1 cellular context compared by ENCODE assay signal in the genomic region with DNA sequence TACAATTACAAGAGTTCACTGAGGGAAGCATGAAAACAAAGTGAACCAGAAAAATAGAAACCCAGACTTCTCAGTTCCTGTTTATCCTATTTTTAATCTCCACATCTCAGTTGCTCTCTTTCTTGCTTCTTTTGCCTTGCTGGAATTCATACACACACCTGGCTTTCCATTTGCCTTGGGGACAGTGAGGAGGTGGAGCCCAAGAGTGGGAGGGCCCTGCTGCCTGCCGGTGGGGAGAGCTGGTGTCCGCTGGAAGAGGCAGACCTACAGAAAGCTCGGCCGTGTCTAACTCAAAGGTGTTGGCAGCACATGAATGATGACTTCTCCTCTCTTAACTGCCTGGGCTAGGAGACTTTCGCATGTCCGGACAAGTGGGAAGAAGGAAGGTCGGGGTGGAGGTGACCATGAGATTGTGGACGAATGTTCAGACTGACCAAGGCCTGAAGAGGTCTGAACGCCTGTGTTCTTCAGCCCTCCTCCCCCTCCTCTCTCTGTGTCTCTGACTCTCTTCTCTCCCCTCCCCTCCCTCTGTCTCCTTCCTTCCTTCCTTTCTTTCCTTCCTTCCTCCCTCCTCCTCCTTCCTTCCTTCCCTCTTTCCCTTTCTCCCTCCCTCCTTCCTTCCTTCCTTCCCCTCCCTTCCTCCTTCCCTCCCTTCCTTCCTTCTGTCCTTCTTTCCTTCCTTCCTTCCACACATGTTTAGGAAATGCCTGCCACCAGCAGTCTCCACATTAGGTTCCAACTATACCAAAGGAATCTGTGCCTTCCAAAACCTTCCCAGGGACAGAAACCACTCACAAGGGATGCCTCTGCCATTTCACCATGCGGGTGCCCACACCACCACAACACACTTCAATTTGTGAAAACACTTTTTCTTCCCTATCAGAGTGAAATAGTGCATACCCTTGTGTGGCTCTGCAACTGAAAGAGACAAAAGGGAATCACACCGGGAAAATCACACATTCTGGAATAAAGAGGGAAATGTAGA.
TF ChIP-seq lines count a peak whose summit lies in the region.

No MANE protein-coding gene starts in this region.

TF ChIP-seq in K562, 482 proteins besides CTCF, POLR2A, EP300 and RAD21 (continued from another document and continues in another):
- TF ChIP-seq PHB2 (IDR thresholded peaks at IDR 0.05; ENCODE audit: low read depth) (peak; percentile 74), MEF2D (tag; conservative IDR thresholded peaks at IDR 0.05; ENCODE audit: low read depth) (peak; percentile 61), ZBTB9 (CRISPR knock-in tag; IDR thresholded peaks at IDR 0.05) (0 out of 2 replicates have a peak, but pooled peaks have one; percentile 29), MTA3 (IDR thresholded peaks at IDR 0.05; ENCODE audit: borderline replicate concordance) (peak; percentile 39; the same call in 1 of the 2 replicates), BRF1 (IDR thresholded peaks at IDR 0.05; ENCODE audit: borderline replicate concordance, extremely low read depth, insufficient read length) (no peak), FOXK2 (conservative IDR thresholded peaks at IDR 0.05 in 1 of 2, IDR thresholded peaks at IDR 0.05 in 1 of 2; ENCODE audit: low read depth in 2 of 2) (peak; percentile 28 to 37; a peak in 1 of 4 replicates), KDM4B (IDR thresholded peaks at IDR 0.05; ENCODE audit: borderline replicate concordance in 2 of 2, low read depth in 1 of 2) (0 out of 4 replicates have a peak, but pooled peaks of 1 of the 2 experiments have one; percentile 60), ZBTB12 (CRISPR knock-in tag; IDR thresholded peaks at IDR 0.05) (no peak), PTRF (tag; IDR thresholded peaks at IDR 0.05) (no peak), ELF4 (CRISPR knock-in tag; IDR thresholded peaks at IDR 0.05) (peak; percentile 97), GABPA (tag; conservative IDR thresholded peaks at IDR 0.05; ENCODE audit: low read depth) (peak; percentile 17; the same call in 1 of the 2 replicates), ZNF431 (CRISPR knock-in tag; IDR thresholded peaks at IDR 0.05) (no peak), ETV6 (IDR thresholded peaks at IDR 0.05; ENCODE audit: borderline replicate concordance in 1 of 2, low read depth in 2 of 2, low read length in 1 of 2) (peak in 1 of 2 experiments; percentile 54; a peak in 1 of 4 replicates), ETV6 (CRISPR knock-in tag; IDR thresholded peaks at IDR 0.05; ENCODE audit: borderline replicate concordance) (no peak), NEUROD1 (IDR thresholded peaks at IDR 0.05; ENCODE audit: borderline replicate concordance, low read depth, low read length, partially characterized antibody) (no peak), ZNF77 (CRISPR knock-in tag; IDR thresholded peaks at IDR 0.05) (no peak), PBX2 (CRISPR knock-in tag; IDR thresholded peaks at IDR 0.05; ENCODE audit: low read depth) (no peak), PBX2 (tag; conservative IDR thresholded peaks at IDR 0.05; ENCODE audit: low read depth) (peak; percentile 95), ZNF589 (CRISPR knock-in tag; IDR thresholded peaks at IDR 0.05; ENCODE audit: low read depth) (no peak), JUNB (CRISPR knock-in tag; conservative IDR thresholded peaks at IDR 0.05) (no peak), NKRF (IDR thresholded peaks at IDR 0.05; ENCODE audit: borderline replicate concordance) (peak; percentile 58; the same call in 1 of the 2 replicates), RFX7 (CRISPR knock-in tag; IDR thresholded peaks at IDR 0.05) (no peak), TEAD4 (IDR thresholded peaks at IDR 0.05; ENCODE audit: low read length) (peak; percentile 31; the same call in 1 of the 2 replicates), TEAD4 (CRISPR knock-in tag; IDR thresholded peaks at IDR 0.05; ENCODE audit: borderline replicate concordance) (no peak), ZBTB49 (CRISPR knock-in tag; IDR thresholded peaks at IDR 0.05; ENCODE audit: borderline replicate concordance) (no peak), ZNF280A (IDR thresholded peaks at IDR 0.05; ENCODE audit: low read depth, partially characterized antibody) (peak; percentile 68), EP400 (IDR thresholded peaks at IDR 0.05) (peak; percentile 16; the same call in 1 of the 2 replicates), HES1 (IDR thresholded peaks at IDR 0.05; ENCODE audit: low read depth) (0 out of 2 replicates have a peak, but pooled peaks have one; percentile 41), ZFPM2 (CRISPR knock-in tag; IDR thresholded peaks at IDR 0.05) (no peak), TSHZ1 (CRISPR knock-in tag; IDR thresholded peaks at IDR 0.05) (no peak), VEZF1 (CRISPR knock-in tag; IDR thresholded peaks at IDR 0.05) (no peak; the same call in 1 of the 2 replicates)
- TF ChIP-seq, protein P1, sequence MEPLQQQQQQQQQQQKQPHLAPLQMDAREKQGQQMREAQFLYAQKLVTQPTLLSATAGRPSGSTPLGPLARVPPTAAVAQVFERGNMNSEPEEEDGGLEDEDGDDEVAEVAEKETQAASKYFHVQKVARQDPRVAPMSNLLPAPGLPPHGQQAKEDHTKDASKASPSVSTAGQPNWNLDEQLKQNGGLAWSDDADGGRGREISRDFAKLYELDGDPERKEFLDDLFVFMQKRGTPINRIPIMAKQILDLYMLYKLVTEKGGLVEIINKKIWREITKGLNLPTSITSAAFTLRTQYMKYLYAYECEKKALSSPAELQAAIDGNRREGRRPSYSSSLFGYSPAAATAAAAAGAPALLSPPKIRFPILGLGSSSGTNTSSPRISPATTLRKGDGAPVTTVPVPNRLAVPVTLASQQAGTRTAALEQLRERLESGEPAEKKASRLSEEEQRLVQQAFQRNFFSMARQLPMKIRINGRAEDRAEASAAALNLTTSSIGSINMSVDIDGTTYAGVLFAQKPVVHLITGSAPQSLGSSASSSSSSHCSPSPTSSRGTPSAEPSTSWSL (CRISPR knock-in tag; IDR thresholded peaks at IDR 0.05; ENCODE audit: borderline replicate concordance), result no peak
